In the genomic region with DNA sequence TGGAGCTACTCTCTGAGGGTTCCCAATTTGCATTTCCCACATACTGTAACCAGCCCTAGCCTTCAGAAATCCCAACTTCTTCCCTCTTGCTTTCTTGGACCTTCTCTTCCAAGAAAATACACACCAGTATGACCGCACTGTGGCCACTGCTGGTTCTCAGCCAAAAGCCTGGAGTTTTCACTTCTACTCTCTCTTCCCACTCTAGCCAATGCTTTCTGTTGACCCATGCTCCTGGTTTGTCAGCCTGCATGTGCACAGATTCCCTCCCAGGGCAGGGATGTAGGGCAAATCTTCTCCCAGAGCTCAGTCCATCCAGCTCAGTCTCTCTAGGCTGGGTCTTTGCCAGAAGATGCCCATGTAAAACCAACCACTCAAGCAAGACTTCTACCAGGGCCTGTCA, we compare ENCODE assay signal across 1 cellular context.
TF ChIP-seq lines count a peak whose summit lies in the region.

No MANE protein-coding gene starts in this region.

TF ChIP-seq in SK-N-SH treated with all-trans-retinoic acid at 6 μM for 48 hours, 23 proteins besides CTCF, POLR2A, EP300 and RAD21 (continued from another document):
- TF ChIP-seq, protein P1, sequence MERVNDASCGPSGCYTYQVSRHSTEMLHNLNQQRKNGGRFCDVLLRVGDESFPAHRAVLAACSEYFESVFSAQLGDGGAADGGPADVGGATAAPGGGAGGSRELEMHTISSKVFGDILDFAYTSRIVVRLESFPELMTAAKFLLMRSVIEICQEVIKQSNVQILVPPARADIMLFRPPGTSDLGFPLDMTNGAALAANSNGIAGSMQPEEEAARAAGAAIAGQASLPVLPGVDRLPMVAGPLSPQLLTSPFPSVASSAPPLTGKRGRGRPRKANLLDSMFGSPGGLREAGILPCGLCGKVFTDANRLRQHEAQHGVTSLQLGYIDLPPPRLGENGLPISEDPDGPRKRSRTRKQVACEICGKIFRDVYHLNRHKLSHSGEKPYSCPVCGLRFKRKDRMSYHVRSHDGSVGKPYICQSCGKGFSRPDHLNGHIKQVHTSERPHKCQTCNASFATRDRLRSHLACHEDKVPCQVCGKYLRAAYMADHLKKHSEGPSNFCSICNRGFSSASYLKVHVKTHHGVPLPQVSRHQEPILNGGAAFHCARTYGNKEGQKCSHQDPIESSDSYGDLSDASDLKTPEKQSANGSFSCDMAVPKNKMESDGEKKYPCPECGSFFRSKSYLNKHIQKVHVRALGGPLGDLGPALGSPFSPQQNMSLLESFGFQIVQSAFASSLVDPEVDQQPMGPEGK (CRISPR knock-in tag; IDR thresholded peaks at IDR 0.05; ENCODE audit: borderline replicate concordance): no peak
